8 cellular contexts compared by ENCODE assay signal in the genomic region with DNA sequence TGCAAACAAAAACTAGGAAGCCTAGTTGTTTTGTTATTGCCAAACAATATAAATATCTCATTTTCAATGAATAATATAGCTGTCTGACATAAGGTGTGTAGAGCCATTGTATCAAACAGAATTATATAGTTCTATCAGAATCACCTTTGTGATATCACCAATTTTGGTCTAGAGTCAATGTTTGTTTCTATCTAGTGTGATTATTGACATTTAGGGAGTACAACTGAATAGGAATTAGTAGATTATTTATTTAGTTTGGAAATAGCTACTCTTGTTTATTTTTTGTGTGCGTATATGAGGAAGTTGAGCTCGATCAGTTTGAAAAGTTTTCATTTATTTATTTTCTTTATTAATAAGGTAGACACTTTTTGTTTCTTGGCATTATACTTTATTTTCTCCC.
"Had no signal": no experiment of that assay in that cellular context is flagged by ENCODE, and none has a peak within 500 bp of the region (broad histone marks: within the 10 kb centered on the region; RNA-seq: fewer than 3 reads in every experiment).

No MANE protein-coding gene starts in this region.

- H3K4me3 ChIP-seq: GM23248, GM23338, HAP-1 had no signal

- DNase-seq: GM23248, GOT3, H7, H9, HCEC 1CT, HFFc6 had no signal

- H3K27ac ChIP-seq: GM23248 had no signal
